Comparison of ENCODE assay signal across 8 cellular contexts in genomic region chr1:23825076-23825761, GRCh38. TPM values are rescaled to one million over a fixed set of nuclear protein-coding genes. Genes with fewer than 3 reads are reported as not detected.
A peak's percentile ranks its signal among the peaks of the same experiment; 100 is the strongest.
DNase-seq lines count a peak whose midpoint lies in the region; ATAC-seq, FAIRE-seq and TF ChIP-seq lines count a peak whose summit lies in the region.

TSS of gene HMGCL (minus strand) at chr1:23825429. CDS start at chr1:23825415, 14 bp downstream.

- no TSS peak for BruUV-seq in K562 (replicated peaks; lab: Mats Ljungman, UMichigan)

- H3K9ac ChIP-seq in K562 (ENCODE audit: insufficient read depth in 1 of 2, low read depth in 2 of 2, low read length in 2 of 2) = peak within 1 kb of the TSS; percentile 99

- CTCF ChIA-PET in K562 (lab: Yijun Ruan, JAX; ENCODE audit: low intra/inter-chr PET ratio) = no interaction called here

- FAIRE-seq in TTC549 (lab: Jason Lieb, UNC) (peak; percentile 40), K562 (lab: Jason Lieb, UNC) (peak; percentile 95)

- POLR2A ChIA-PET in K562 (lab: Yijun Ruan, JAX) = interaction anchor here (0.7 to 3.3 kb wide), 7 partner anchors 9 to 328 kb away, joined by 3 to 12 read pairs (median 4); no protein-coding TSS in a partner anchor

- TF ChIP-seq POLR2A in K562 (conservative IDR thresholded peaks at IDR 0.05) = peak; percentile 98

- H3K4me1 ChIP-seq in K562 (replicated peaks in 1 of 2; ENCODE audit: control insufficient read depth in 2 of 2, insufficient read depth in 2 of 2, low read length in 2 of 2) = peaks cover 5 to 20% of the 10 kb centered on the region in 2 experiments; a peak in 4 of 5 replicates

- H3K4me3 ChIP-seq in K562 = peak within 1 kb of the TSS; percentile 90

- TF ChIP-seq RAD21 in K562 (CRISPR knock-in tag; conservative IDR thresholded peaks at IDR 0.05 in 1 of 2, IDR thresholded peaks at IDR 0.05 in 1 of 2) = no peak

- TF ChIP-seq CTCF in GM13976 (IDR thresholded peaks at IDR 0.05; ENCODE audit: borderline replicate concordance, control extremely low read depth, extremely low read depth, insufficient read depth, missing control alignments) (no peak), K562 (IDR thresholded peaks at IDR 0.05 in 2 of 3, conservative IDR thresholded peaks at IDR 0.05 in 1 of 3; ENCODE audit: insufficient read depth in 2 of 3, low read depth in 1 of 3, low read length in 3 of 3) (no peak)

- TF ChIP-seq EP300 in K562 (IDR thresholded peaks at IDR 0.05; ENCODE audit: low read length) = 0 out of 2 replicates have a peak, but pooled peaks have one; percentile 26

- ATAC-seq in HG02938 (IDR thresholded peaks at IDR 0.05; ENCODE audit: unreplicated experiment) (peak; percentile 64), K562 (peak; percentile 98), sciatic nerve (peak; percentile 99), HG02870 (IDR thresholded peaks at IDR 0.05; ENCODE audit: unreplicated experiment) (no peak)

- H3K27me3 ChIP-seq in K562 (ENCODE audit: control insufficient read depth in 2 of 2, insufficient read depth in 2 of 2, low read length in 2 of 2) = no peaks in the 10 kb centered on the region

- no peaks in the 10 kb centered on the region; the same call in 2 of the 3 replicates for H3K36me3 ChIP-seq in K562 (ENCODE audit: control insufficient read depth, insufficient read depth, low read length)

- under 1% methylated on average over 24 of the region's 42 CpGs for WGBS in K562 (ENCODE audit: insufficient coverage, low coverage, missing lambda C conversion rate)

- DNase-seq in GM13976 (ENCODE audit: low spot score) (peak; percentile 97), NCI-H2107 treated with DMSO at 0.1 percent for 48 hours (lab: John Stamatoyannopoulos, UW; ENCODE audit: unreplicated experiment) (peak; percentile 87), K562 (ENCODE audit: extremely low read depth in 1 of 4, low spot score in 3 of 4) (peak; percentile 96 to 97 (median 97)), iPS DF 4.7 (ENCODE audit: extremely low read depth, low spot score) (peak; percentile 28), sciatic nerve (ENCODE audit: low spot score) (peak; percentile 95)

- no peaks in the 10 kb centered on the region for H3K9me3 ChIP-seq in K562 (replicated peaks; ENCODE audit: control insufficient read depth, insufficient read depth, low read depth, low read length)

- no peaks in the 10 kb centered on the region for H3K9me1 ChIP-seq in K562 (ENCODE audit: control insufficient read depth, insufficient read depth, low read length)

- H2AFZ ChIP-seq in K562 (ENCODE audit: low read depth, low read length) = peak within 1 kb of the TSS; percentile 93

- H3K4me2 ChIP-seq in K562 (ENCODE audit: insufficient read depth, low read length) = peak within 1 kb of the TSS; percentile 100

- intact Hi-C loops in K562 (cut with micrococcal nuclease) (no loop called here), sciatic nerve (cut with DNase I) (no loop called here)

- H3K27ac ChIP-seq in K562 (ENCODE audit: extremely low read depth, low read depth, low read length) = peak within 1 kb of the TSS; percentile 88

- peaks cover 14% of the 10 kb centered on the region for H3K79me2 ChIP-seq in K562 (ENCODE audit: control insufficient read depth, insufficient read depth, low read length)

- in situ Hi-C loops in GM13976 (cut with MboI; ENCODE audit: low sequenced_read_pairs, unreplicated experiment) (no loop called here), K562 (cut with MboI) (no loop called here)

- H4K20me1 ChIP-seq in K562 (replicated peaks; ENCODE audit: control insufficient read depth, insufficient read depth, low read length) = no peaks in the 10 kb centered on the region

TF ChIP-seq in K562, 482 proteins besides CTCF, POLR2A, EP300 and RAD21 (continues in another document):
- TF ChIP-seq SLC30A9 (CRISPR knock-in tag; IDR thresholded peaks at IDR 0.05) (no peak), SIN3A (IDR thresholded peaks at IDR 0.05; ENCODE audit: borderline replicate concordance in 2 of 2, control insufficient read depth in 1 of 2, low read depth in 2 of 2, low read length in 2 of 2) (peak; percentile 94 to 97), KAT7 (CRISPR knock-in tag; IDR thresholded peaks at IDR 0.05; ENCODE audit: borderline replicate concordance) (no peak), THRA (IDR thresholded peaks at IDR 0.05) (no peak), MCM5 (IDR thresholded peaks at IDR 0.05; ENCODE audit: low read depth) (no peak), POLR2B (IDR thresholded peaks at IDR 0.05; ENCODE audit: low read depth, partially characterized antibody) (peak; percentile 95), IRF9 (tag; IDR thresholded peaks at IDR 0.05) (no peak), TOE1 (IDR thresholded peaks at IDR 0.05; ENCODE audit: borderline replicate concordance) (peak; percentile 89; the same call in 1 of the 2 replicates), TOE1 (CRISPR knock-in tag; IDR thresholded peaks at IDR 0.05; ENCODE audit: borderline replicate concordance, low read depth) (no peak), GMEB1 (CRISPR knock-in tag; IDR thresholded peaks at IDR 0.05) (peak; percentile 43; the same call in 1 of the 2 replicates), SNRNP70 (optimal IDR thresholded peaks at IDR 0.05; ENCODE audit: low read depth, low read length) (no peak), ZNF395 (CRISPR knock-in tag; IDR thresholded peaks at IDR 0.05) (no peak)

RNA-seq across cellular contexts. Expression of gene HMGCL, which starts in this region (rescaled TPM):
- total RNA-seq in K562 (2011; cell fraction: chromatin; rRNA removed; ENCODE audit: low replicate concordance) = 44.6 and 54.9 TPM in 2 replicates
- total RNA-seq in K562 (2011; cell fraction: nucleolus; rRNA removed) = 33.6 and 36.7 TPM in 2 replicates
- 43.8 and 70.2 TPM in 2 replicates for total RNA-seq in K562 (2011; cell fraction: nucleoplasm; rRNA removed)
- total RNA-seq in K562 (2014; rRNA removed) (24.2 TPM in 2 replicates), K562 (2014; rRNA removed; fragmentation: Illumina TruSeq; extraction: Trizol) (14.7 and 18.8 TPM in 2 replicates), K562 (2015; rRNA removed; fragmentation: Illumina TruSeq; extraction: Trizol) (15.5 and 18.0 TPM in 2 replicates), K562 (2021) (19.5 and 20.3 TPM in 2 replicates), sciatic nerve (34.4 TPM)
- polyA plus RNA-seq in K562 (2011; rRNA removed) (37.8 and 43.1 TPM in 2 replicates), K562 (2014; fragmentation: Illumina TruSeq; extraction: Trizol) (22.6 and 23.9 TPM in 2 replicates), K562 (2014; fragmentation: Nextera tagmentation; extraction: Ambion mirVana) (10 to 100 TPM; 73.0 to 82.2 TPM), K562 (2014; rRNA removed) (23.2 and 24.6 TPM in 2 replicates)
- 29.4 and 39.5 TPM in 2 replicates for polyA plus RNA-seq in K562 (2011; cell fraction: cytosol; rRNA removed)
- 22.1 and 29.0 TPM in 2 replicates for polyA plus RNA-seq in K562 (2011; cell fraction: nucleus; rRNA removed)
- polyA plus RNA-seq in K562 (2012) = 21.8 and 49.2 TPM in 2 replicates
- 26.6 and 26.7 TPM in 2 replicates for polyA minus RNA-seq in K562 (2011; rRNA and poly(A)+ RNA removed)
- 9.7 and 10.6 TPM in 2 replicates for polyA minus RNA-seq in K562 (2011; cell fraction: cytosol; rRNA and poly(A)+ RNA removed)
- 8.5 and 13.7 TPM in 2 replicates for polyA minus RNA-seq in K562 (2011; cell fraction: nucleus; rRNA and poly(A)+ RNA removed)

Comparison
In these comparisons a context has a peak if more than half of its experiments do, and no peak if none do; other contexts are left out.
1. DNase-seq: peak in every context shown above with its lines; median percentile 97 in GM13976; 97 in K562; 95 in sciatic nerve; 87 in NCI-H2107 treated with DMSO at 0.1 percent for 48 hours; 28 in iPS DF 4.7.